19 cellular contexts compared by ENCODE assay signal in the genomic region with DNA sequence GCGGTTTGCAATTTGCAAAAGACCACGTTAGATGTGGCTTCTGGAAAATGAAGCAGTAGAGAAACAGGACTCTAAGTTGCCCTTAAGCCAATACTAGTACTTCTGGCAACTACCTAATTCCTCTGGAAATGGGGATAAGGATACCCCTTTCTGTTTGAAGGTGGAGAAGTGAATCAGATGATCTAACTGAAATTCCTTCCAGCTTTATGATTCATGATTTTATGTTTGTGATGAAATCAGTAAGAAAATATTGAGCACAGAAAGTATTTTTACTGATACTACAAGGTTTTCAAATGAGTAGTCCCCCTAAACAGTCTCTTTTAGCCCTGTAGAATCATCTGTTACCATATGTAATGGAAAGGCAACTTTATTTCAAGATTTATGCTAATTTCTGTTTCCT.
A peak's percentile ranks its signal among the peaks of the same experiment; 100 is the strongest.
DNase-seq lines count a peak whose midpoint lies in the region; ATAC-seq, FAIRE-seq and TF ChIP-seq lines count a peak whose summit lies in the region.
"Had no signal": no experiment of that assay in that cellular context is flagged by ENCODE, and none has a peak within 500 bp of the region (broad histone marks: within the 10 kb centered on the region; RNA-seq: fewer than 3 reads in every experiment).

No MANE protein-coding gene starts in this region.

- H2AFZ ChIP-seq in mesenchymal stem cell (ENCODE audit: low read depth, low read length) = no peak overlapping the region

- no peak overlapping the region for H3K14ac ChIP-seq in mesenchymal stem cell (ENCODE audit: low read length in 2 of 2)

- no peak overlapping the region for H3K18ac ChIP-seq in mesenchymal stem cell (ENCODE audit: low read depth in 1 of 2, low read length in 2 of 2)

- no peak overlapping the region for H2AK5ac ChIP-seq in mesenchymal stem cell (ENCODE audit: low read length, severe bottlenecking)

- H3K4me3 ChIP-seq in choroid plexus epithelial cell (ENCODE audit: low read depth, low read length) (no peak overlapping the region), mesenchymal stem cell (ENCODE audit: insufficient read depth in 1 of 2, low read depth in 1 of 2, low read length in 2 of 2) (no peak overlapping the region)
- H3K4me3 ChIP-seq: skin epidermis, testis had no signal

- H3K27me3 ChIP-seq in mesenchymal stem cell (ENCODE audit: control insufficient read depth in 1 of 2, insufficient read depth in 1 of 2, low read length in 2 of 2) = no peaks in the 10 kb centered on the region
- H3K27me3 ChIP-seq: testis had no signal

- no peak overlapping the region for H2BK120ac ChIP-seq in mesenchymal stem cell (ENCODE audit: low read depth, low read length)

- H3K4ac ChIP-seq in mesenchymal stem cell (ENCODE audit: low read depth in 1 of 2, low read length in 2 of 2) = no peak overlapping the region

- WGBS in mesenchymal stem cell = 86% methylated on average over 2 of the region's 2 CpGs

- H2BK15ac ChIP-seq in mesenchymal stem cell (ENCODE audit: low read depth, poor library complexity, severe bottlenecking) = no peak overlapping the region

- no peak overlapping the region for H3K23ac ChIP-seq in mesenchymal stem cell (ENCODE audit: low read length in 2 of 2)

- no peaks in the 10 kb centered on the region for H3K9me3 ChIP-seq in mesenchymal stem cell (ENCODE audit: control insufficient read depth, low read length)
- H3K9me3 ChIP-seq: testis had no signal

- in situ Hi-C loops in GM13977 (cut with MboI; ENCODE audit: low pct_unique_long_range_greater_than_20kb, low sequenced_read_pairs, unreplicated experiment) = no loop called here

- no peak overlapping the region for H3K4me2 ChIP-seq in mesenchymal stem cell (ENCODE audit: low read length, poor library complexity, severe bottlenecking)

- no peak for TF ChIP-seq CTCF in choroid plexus epithelial cell (conservative IDR thresholded peaks at IDR 0.05; ENCODE audit: low read depth, low read length)
- TF ChIP-seq CTCF in GM13977 (IDR thresholded peaks at IDR 0.05; ENCODE audit: extremely low read depth, insufficient read depth, missing control alignments) = no peak

- H2BK5ac ChIP-seq in mesenchymal stem cell (ENCODE audit: low read depth, low read length, poor library complexity, severe bottlenecking) = no peak overlapping the region

- DNase-seq in GM12891 (ENCODE audit: insufficient read length, low spot score) (no peak), RCC 7860 (ENCODE audit: low spot score) (peak; percentile 27), choroid plexus epithelial cell (ENCODE audit: low read depth) (peak; percentile 69), mesenchymal stem cell (no peak), GM13977 (ENCODE audit: low spot score) (no peak), glomerular visceral epithelial cell (ENCODE audit: extremely low spot score) (no peak)
- DNase-seq in stimulated activated CD4-positive, alpha-beta T cell treated with anti-CD3 and anti-CD28 coated beads, Interleukin-4, amount 100 ng/mL, for 1 hour = no peak
- DNase-seq: activated CD4-positive, alpha-beta T cell treated with anti-CD3 and anti-CD28 coated beads, Interleukin-2, amount 10 ng/mL, durations not matched to agents 7 days and 5 days; GDM1; GOT3; islet precursor cell; NCI-H2081 treated with DMSO at 0.1 percent for 48 hours; NK-92 treated with Interleukin-12 subunit alpha and Interleukin-12 subunit beta, amount 100 ng/mL, for 24 hours; stimulated activated CD4-positive, alpha-beta T cell treated with anti-CD3 and anti-CD28 coated beads, Interleukin-2, amount 100 ng/mL, for 24 hours; stimulated activated naive CD4-positive, alpha-beta T cell; testis; WERI-Rb-1 had no signal

- no peak overlapping the region for H4K8ac ChIP-seq in mesenchymal stem cell (ENCODE audit: low read length)

- H3K36me3 ChIP-seq in mesenchymal stem cell (ENCODE audit: control insufficient read depth in 1 of 2, insufficient read depth in 2 of 2, low read depth in 1 of 2, low read length in 2 of 2) = no peaks in the 10 kb centered on the region
- H3K36me3 ChIP-seq: WERI-Rb-1 had no signal

- FAIRE-seq in GM12891 (lab: Jason Lieb, UNC) (peak; percentile 20), RCC 7860 (lab: Jason Lieb, UNC) (no peak)

- peak overlapping the region; percentile 34 for H3K9ac ChIP-seq in mesenchymal stem cell (ENCODE audit: low read length)

- H3K79me1 ChIP-seq in mesenchymal stem cell (replicated peaks; ENCODE audit: low read length, poor library complexity, severe bottlenecking) = no peaks in the 10 kb centered on the region

- no peak overlapping the region for H2BK12ac ChIP-seq in mesenchymal stem cell (ENCODE audit: low read length in 2 of 2)

- no peak overlapping the region for H3K27ac ChIP-seq in mesenchymal stem cell (ENCODE audit: low read length, poor library complexity, severe bottlenecking)
- H3K27ac ChIP-seq: testis, WERI-Rb-1 had no signal

- no peak overlapping the region for H4K91ac ChIP-seq in mesenchymal stem cell (ENCODE audit: low read length)

- ATAC-seq in GM18909 (IDR thresholded peaks at IDR 0.05; ENCODE audit: poor library complexity, unreplicated experiment) = no peak

- TF ChIP-seq POLR2A in GM12891 (IDR thresholded peaks at IDR 0.05; ENCODE audit: low read depth, low read length) = no peak

- peaks cover 2% of the 10 kb centered on the region for H3K4me1 ChIP-seq in mesenchymal stem cell (ENCODE audit: control insufficient read depth, insufficient read depth, low read depth, low read length)

TF ChIP-seq in GM12891, 5 proteins besides CTCF, POLR2A, EP300 and RAD21:
- TF ChIP-seq POU2F2 (IDR thresholded peaks at IDR 0.05; ENCODE audit: low read depth, low read length) (no peak), SPI1 (IDR thresholded peaks at IDR 0.05; ENCODE audit: low read depth, low read length) (no peak), TAF1 (IDR thresholded peaks at IDR 0.05; ENCODE audit: low read depth, low read length) (no peak), PAX5 (IDR thresholded peaks at IDR 0.05; ENCODE audit: insufficient read depth, low read length, severe bottlenecking) (no peak), POLR2AphosphoS5 (IDR thresholded peaks at IDR 0.05; ENCODE audit: low read depth, low read length) (no peak)

Comparison
In these comparisons a context has a peak if more than half of its experiments do, and no peak if none do; other contexts are left out.
1. DNase-seq: peak in RCC 7860 (single experiment) and choroid plexus epithelial cell (single experiment); none in GM12891 (single experiment), mesenchymal stem cell (single experiment), GM13977 (single experiment), stimulated activated CD4-positive, alpha-beta T cell treated with anti-CD3 and anti-CD28 coated beads, Interleukin-4, amount 100 ng/mL, for 1 hour (single experiment) and glomerular visceral epithelial cell (single experiment).